Comparison of ENCODE assay signal across 21 cellular contexts in genomic region chr1:217674330-217674729, GRCh38. TPM values are rescaled to one million over a fixed set of nuclear protein-coding genes. Genes with fewer than 3 reads are reported as not detected.
"Had no signal": no experiment of that assay in that cellular context is flagged by ENCODE, and none has a peak within 500 bp of the region (broad histone marks: within the 10 kb centered on the region; RNA-seq: fewer than 3 reads in every experiment).

No MANE protein-coding gene starts in this region.

- H3K27me3 ChIP-seq: colonic mucosa, heart right ventricle, sigmoid colon, testis had no signal

- H3K9me3 ChIP-seq: colonic mucosa, heart right ventricle, lower lobe of right lung, sigmoid colon, testis had no signal

- H3K27ac ChIP-seq: colonic mucosa, heart right ventricle, lower lobe of right lung, sigmoid colon, testis, VCaP had no signal

- H3K4me1 Mint-ChIP-seq: activated CD4-positive, alpha-beta T cell treated with anti-CD3 and anti-CD28 coated beads, Interleukin-2, amount 10 ng/mL, durations not matched to agents 7 days and 5 days; activated CD8-positive, alpha-beta memory T cell treated with anti-CD3 and anti-CD28 coated beads, Interleukin-2, amount 10 ng/mL, durations not matched to agents 7 days and 5 days; naive B cell had no signal

- H3K4me1 ChIP-seq: colonic mucosa, heart right ventricle, lower lobe of right lung, sigmoid colon, testis had no signal

- H3K27me3 Mint-ChIP-seq: activated CD4-positive, alpha-beta T cell treated with anti-CD3 and anti-CD28 coated beads, Interleukin-2, amount 10 ng/mL, durations not matched to agents 7 days and 5 days; activated CD8-positive, alpha-beta memory T cell treated with anti-CD3 and anti-CD28 coated beads, Interleukin-2, amount 10 ng/mL, durations not matched to agents 7 days and 5 days; type B pancreatic cell had no signal

- H3K36me3 Mint-ChIP-seq: activated CD8-positive, alpha-beta memory T cell treated with anti-CD3 and anti-CD28 coated beads, Interleukin-2, amount 10 ng/mL, durations not matched to agents 7 days and 5 days; activated naive CD8-positive, alpha-beta T cell; naive B cell; type B pancreatic cell had no signal

- H3K4me3 Mint-ChIP-seq: activated CD4-positive, alpha-beta T cell treated with anti-CD3 and anti-CD28 coated beads, Interleukin-2, amount 10 ng/mL, durations not matched to agents 7 days and 5 days; activated CD8-positive, alpha-beta memory T cell treated with anti-CD3 and anti-CD28 coated beads, Interleukin-2, amount 10 ng/mL, durations not matched to agents 7 days and 5 days; activated CD8-positive, alpha-beta T cell treated with anti-CD3 and anti-CD28 coated beads for 36 hours; activated naive CD8-positive, alpha-beta T cell; activated T-helper 1 cell treated with anti-CD3 and anti-CD28 coated beads, Interleukin-12 subunit alpha, Interleukin-12 subunit beta, Interleukin-2, Interleukin-4 antibody, amounts not matched to agents 30 ng/mL and 10 ng/mL and 1 ng/mL, durations not matched to agents 14 hours and 24 hours and 36 hours; naive B cell; T-helper 2 cell treated with Interferon-gamma antibody and Interleukin-4, amounts not matched to agents 5 μg/mL and 100 μg/mL, for 36 hours; type B pancreatic cell had no signal

- H3K9me3 Mint-ChIP-seq: activated CD4-positive, alpha-beta T cell treated with anti-CD3 and anti-CD28 coated beads, Interleukin-2, amount 10 ng/mL, durations not matched to agents 7 days and 5 days; activated CD8-positive, alpha-beta T cell treated with anti-CD3 and anti-CD28 coated beads for 36 hours; activated T-helper 1 cell treated with anti-CD3 and anti-CD28 coated beads, Interleukin-12 subunit alpha, Interleukin-12 subunit beta, Interleukin-2, Interleukin-4 antibody, amounts not matched to agents 30 ng/mL and 10 ng/mL and 1 ng/mL, durations not matched to agents 14 hours and 24 hours and 36 hours; naive B cell; T-helper 2 cell treated with Interferon-gamma antibody and Interleukin-4, amounts not matched to agents 5 μg/mL and 100 μg/mL, for 36 hours; type B pancreatic cell had no signal

- H3K36me3 ChIP-seq: colonic mucosa, heart right ventricle, lower lobe of right lung, sigmoid colon had no signal

- H3K4me3 ChIP-seq: colonic mucosa, heart right ventricle, lower lobe of right lung, sigmoid colon, smooth muscle cell, testis had no signal

- H3K27ac Mint-ChIP-seq: activated CD4-positive, alpha-beta T cell treated with anti-CD3 and anti-CD28 coated beads, Interleukin-2, amount 10 ng/mL, durations not matched to agents 7 days and 5 days; activated CD8-positive, alpha-beta memory T cell treated with anti-CD3 and anti-CD28 coated beads, Interleukin-2, amount 10 ng/mL, durations not matched to agents 7 days and 5 days; activated CD8-positive, alpha-beta T cell treated with anti-CD3 and anti-CD28 coated beads for 36 hours; activated naive CD8-positive, alpha-beta T cell; activated T-helper 1 cell treated with anti-CD3 and anti-CD28 coated beads, Interleukin-12 subunit alpha, Interleukin-12 subunit beta, Interleukin-2, Interleukin-4 antibody, amounts not matched to agents 30 ng/mL and 10 ng/mL and 1 ng/mL, durations not matched to agents 14 hours and 24 hours and 36 hours; naive B cell; T-helper 2 cell treated with Interferon-gamma antibody and Interleukin-4, amounts not matched to agents 5 μg/mL and 100 μg/mL, for 36 hours; type B pancreatic cell had no signal

- DNase-seq: activated CD4-positive, alpha-beta T cell treated with anti-CD3 and anti-CD28 coated beads, Interleukin-2, amount 10 ng/mL, durations not matched to agents 7 days and 5 days; activated CD4-positive, CD25-positive, alpha-beta regulatory T cell treated with anti-CD3 and anti-CD28 coated beads, Interleukin-2, amount 50 U/mL, for 72 hours; activated CD8-positive, alpha-beta memory T cell treated with anti-CD3 and anti-CD28 coated beads, Interleukin-2, amount 10 ng/mL, durations not matched to agents 7 days and 5 days; activated CD8-positive, alpha-beta T cell treated with anti-CD3 and anti-CD28 coated beads for 36 hours; activated gamma-delta T cell treated with Interleukin-2 at 50 U/mL for 16 hours; amniotic stem cell; colonic mucosa; heart right ventricle; lower lobe of right lung; naive B cell; sigmoid colon; stimulated activated CD4-positive, alpha-beta T cell treated with anti-CD3 and anti-CD28 coated beads, Interleukin-15, amount 100 ng/mL, for 24 hours; stimulated activated naive CD4-positive, alpha-beta T cell; testis had no signal

- H3K4me2 ChIP-seq: smooth muscle cell had no signal

RNA-seq across cellular contexts. Expression of gene SPATA17, which starts 43.2 kb away (rescaled TPM):
- total RNA-seq: activated CD4-positive, alpha-beta T cell treated with anti-CD3 and anti-CD28 coated beads, Interleukin-2, amount 10 ng/mL, durations not matched to agents 7 days and 5 days; activated CD8-positive, alpha-beta memory T cell treated with anti-CD3 and anti-CD28 coated beads, Interleukin-2, amount 10 ng/mL, durations not matched to agents 7 days and 5 days; activated CD8-positive, alpha-beta T cell treated with anti-CD3 and anti-CD28 coated beads for 36 hours; activated T-helper 1 cell treated with anti-CD3 and anti-CD28 coated beads, Interleukin-12 subunit alpha, Interleukin-12 subunit beta, Interleukin-2, Interleukin-4 antibody, amounts not matched to agents 30 ng/mL and 10 ng/mL and 1 ng/mL, durations not matched to agents 14 hours and 24 hours and 36 hours; mesenteric fat pad had no signal
